ENCODE assay signal across 22 cellular contexts in genomic region chr3:107666853-107667252, GRCh38.
"Had no signal": no experiment of that assay in that cellular context is flagged by ENCODE, and none has a peak within 500 bp of the region (broad histone marks: within the 10 kb centered on the region; RNA-seq: fewer than 3 reads in every experiment).

No MANE protein-coding gene starts in this region.

- H3K4me2 ChIP-seq: KMS-11 had no signal

- DNase-seq: MV-4-11, NCI-H1048, NCI-H1105, NCI-H1417, NCI-H1436 treated with DMSO at 0.1 percent for 48 hours, NCI-H1694, NCI-H187 treated with DMSO at 0.1 percent for 48 hours, NCI-H2029 treated with DMSO at 0.1 percent for 48 hours, NCI-H2227 treated with DMSO at 0.1 percent for 48 hours, NCI-H446, NCI-H510A, NCI-H524 treated with DMSO at 0.1 percent for 48 hours, NCI-H69, NCI-H774, Right ventricle myocardium superior, RPMI8226, SIG-M5 had no signal

- H3K9ac ChIP-seq: KMS-11 had no signal

- H3K27ac ChIP-seq: HL-60, KMS-11, SJSA1, SK-N-MC had no signal

- H3K9me3 ChIP-seq: SJSA1 had no signal

- H3K27me3 ChIP-seq: SJSA1 had no signal

- FAIRE-seq: HTR-8/SVneo had no signal

- H3K4me3 ChIP-seq: SJSA1, SK-N-MC had no signal

- H3K36me3 ChIP-seq: SJSA1 had no signal
